In genomic region chr20:48709744-48710143, GRCh38 we compare ENCODE assay signal across 20 cellular contexts.
DNase-seq lines count a peak whose midpoint lies in the region; ATAC-seq and TF ChIP-seq lines count a peak whose summit lies in the region.
"Had no signal": no experiment of that assay in that cellular context is flagged by ENCODE, and none has a peak within 500 bp of the region (broad histone marks: within the 10 kb centered on the region; RNA-seq: fewer than 3 reads in every experiment).

No MANE protein-coding gene starts in this region.

- CTCF ChIA-PET in activated CD8-positive, alpha-beta T cell treated with anti-CD3 and anti-CD28 coated beads, Interleukin-2, amount 10 ng/mL, durations not matched to agents 7 days and 5 days (lab: Charles Lee) = interaction anchor here (1.1 to 1.3 kb wide), 2 partner anchors 52 to 195 kb away, joined by 4 read pairs; no protein-coding TSS in a partner anchor

- TF ChIP-seq CTCF in GM13976 (IDR thresholded peaks at IDR 0.05; ENCODE audit: borderline replicate concordance, control extremely low read depth, extremely low read depth, insufficient read depth, missing control alignments) (no peak), right lobe of liver (IDR thresholded peaks at IDR 0.05) (no peak)

- H3K4me1 ChIP-seq in right lobe of liver = no peaks in the 10 kb centered on the region

- peaks cover 86% of the 10 kb centered on the region for H3K36me3 Mint-ChIP-seq in activated CD8-positive, alpha-beta T cell treated with anti-CD3 and anti-CD28 coated beads, Interleukin-2, amount 10 ng/mL, durations not matched to agents 7 days and 5 days (ENCODE audit: low read depth)

- H3K27ac ChIP-seq in right lobe of liver = no peak overlapping the region
- H3K27ac ChIP-seq: cardiac muscle cell, HL-60, PC-9, WERI-Rb-1 had no signal

- intact Hi-C loops in right lobe of liver (cut with DNase I) = no loop called here

- POLR2A ChIA-PET in activated CD8-positive, alpha-beta T cell treated with anti-CD3 and anti-CD28 coated beads, Interleukin-2, amount 10 ng/mL, durations not matched to agents 7 days and 5 days (lab: Charles Lee) = no interaction called here

- peaks cover 91% of the 10 kb centered on the region for H3K4me1 Mint-ChIP-seq in activated CD8-positive, alpha-beta T cell treated with anti-CD3 and anti-CD28 coated beads, Interleukin-2, amount 10 ng/mL, durations not matched to agents 7 days and 5 days (ENCODE audit: low read depth)

- H3K4me3 ChIP-seq in right lobe of liver = no peak overlapping the region
- H3K4me3 ChIP-seq: cardiac muscle cell, PC-9 had no signal

- in situ Hi-C loops in GM13976 (cut with MboI; ENCODE audit: low sequenced_read_pairs, unreplicated experiment) = no loop called here

- no peak for ATAC-seq in activated CD8-positive, alpha-beta T cell treated with anti-CD3 and anti-CD28 coated beads, Interleukin-2, amount 10 ng/mL, durations not matched to agents 7 days and 5 days
- ATAC-seq in HG02610 (IDR thresholded peaks at IDR 0.05; ENCODE audit: unreplicated experiment) = no peak
- no peak for ATAC-seq in right lobe of liver

- WGBS in right lobe of liver (ENCODE audit: insufficient coverage, low coverage, low lambda C conversion rate, missing lambda C conversion rate) = 100% methylated on average over 1 of the region's 4 CpGs

- peak; percentile 74 for DNase-seq in Ammon's horn (ENCODE audit: low spot score)
- DNase-seq in activated CD8-positive, alpha-beta T cell treated with anti-CD3 and anti-CD28 coated beads, Interleukin-2, amount 10 ng/mL, durations not matched to agents 7 days and 5 days = no peak
- DNase-seq in fibroblast of peridontal ligament (ENCODE audit: extremely low read depth) = peak; percentile 41
- DNase-seq in pons (ENCODE audit: low spot score) = peak; percentile 93
- DNase-seq in KG1 (lab: John Stamatoyannopoulos, UW) = no peak
- no peak for DNase-seq in GM13976 (ENCODE audit: low spot score)
- DNase-seq in right lobe of liver = no peak
- DNase-seq: CD4-positive, alpha-beta T cell; mammary epithelial cell; naive B cell; NCI-H1694 treated with DMSO at 0.1 percent for 48 hours; NCI-H226; PC-9; stimulated activated CD4-positive, alpha-beta T cell treated with anti-CD3 and anti-CD28 coated beads, Interleukin-4, amount 100 ng/mL, for 4 hours; WERI-Rb-1 had no signal

- TF ChIP-seq POLR2A in right lobe of liver (IDR thresholded peaks at IDR 0.05) = no peak

- no peaks in the 10 kb centered on the region for H3K27me3 Mint-ChIP-seq in activated CD8-positive, alpha-beta T cell treated with anti-CD3 and anti-CD28 coated beads, Interleukin-2, amount 10 ng/mL, durations not matched to agents 7 days and 5 days (ENCODE audit: low read depth)
- H3K27me3 Mint-ChIP-seq: CD4-positive, alpha-beta T cell; naive B cell; progenitor cell of endocrine pancreas had no signal

- H3K9me3 ChIP-seq in right lobe of liver = no peaks in the 10 kb centered on the region

- peaks cover 7% of the 10 kb centered on the region for H3K9me3 Mint-ChIP-seq in activated CD8-positive, alpha-beta T cell treated with anti-CD3 and anti-CD28 coated beads, Interleukin-2, amount 10 ng/mL, durations not matched to agents 7 days and 5 days (ENCODE audit: insufficient read depth)
- H3K9me3 Mint-ChIP-seq: CD4-positive, alpha-beta T cell had no signal

- no peak overlapping the region for H3K4me3 Mint-ChIP-seq in activated CD8-positive, alpha-beta T cell treated with anti-CD3 and anti-CD28 coated beads, Interleukin-2, amount 10 ng/mL, durations not matched to agents 7 days and 5 days
- H3K4me3 Mint-ChIP-seq: CD4-positive, alpha-beta T cell; T-helper 1 cell treated with Interleukin-12 subunit alpha and Interleukin-12 subunit beta and Interleukin-4 antibody, amounts not matched to agents 30 μg/mL and 1 μg/mL, for 36 hours had no signal

- H3K36me3 ChIP-seq in right lobe of liver = peaks cover 0 to 2% (median 0%) of the 10 kb centered on the region in 4 donors
- H3K36me3 ChIP-seq: cardiac muscle cell had no signal

- no peaks in the 10 kb centered on the region for H3K27me3 ChIP-seq in right lobe of liver
- H3K27me3 ChIP-seq: cardiac muscle cell had no signal

- peak overlapping the region; percentile 80 for H3K27ac Mint-ChIP-seq in activated CD8-positive, alpha-beta T cell treated with anti-CD3 and anti-CD28 coated beads, Interleukin-2, amount 10 ng/mL, durations not matched to agents 7 days and 5 days
- H3K27ac Mint-ChIP-seq: CD4-positive, alpha-beta T cell; progenitor cell of endocrine pancreas had no signal

Comparison
In these comparisons a context has a peak if more than half of its experiments do, and no peak if none do; other contexts are left out.
1. DNase-seq: peak in Ammon's horn (single experiment), fibroblast of peridontal ligament (single experiment) and pons (single experiment); none in activated CD8-positive, alpha-beta T cell treated with anti-CD3 and anti-CD28 coated beads, Interleukin-2, amount 10 ng/mL, durations not matched to agents 7 days and 5 days (single experiment), KG1 (single experiment), GM13976 (single experiment) and right lobe of liver (0 of 3).